In genomic region chr7:44103941-44104879, GRCh38 we compare ENCODE assay signal across 1 cellular context.
TF ChIP-seq lines count a peak whose summit lies in the region.

Gene AEBP1, plus strand, starts transcription at chr7:44104345. Its CDS starts 321 bp downstream, at chr7:44104666.

TF ChIP-seq in liver, 16 proteins besides CTCF, POLR2A, EP300 and RAD21 (continued from another document):
- TF ChIP-seq REST (IDR thresholded peaks at IDR 0.05), result no peak
- TF ChIP-seq TAF1 (conservative IDR thresholded peaks at IDR 0.05), result no peak
- no peak for TF ChIP-seq HNF4G (IDR thresholded peaks at IDR 0.05)
- TF ChIP-seq JUND (IDR thresholded peaks at IDR 0.05), result no peak
- TF ChIP-seq HNF4A (conservative IDR thresholded peaks at IDR 0.05), result no peak
- no peak for TF ChIP-seq ATF3 (IDR thresholded peaks at IDR 0.05)
- no peak for TF ChIP-seq ZBTB33 (IDR thresholded peaks at IDR 0.05)
- no peak for TF ChIP-seq MAX (IDR thresholded peaks at IDR 0.05)
- no peak for TF ChIP-seq EGR1 (IDR thresholded peaks at IDR 0.05; ENCODE audit: low read depth in 2 of 2)
- no peak for TF ChIP-seq GABPA (IDR thresholded peaks at IDR 0.05 in 1 of 2, conservative IDR thresholded peaks at IDR 0.05 in 1 of 2)
